ENCODE assay signal across 10 cellular contexts in genomic region chr16:67942510-67943255, GRCh38. TPM values are rescaled to one million over a fixed set of nuclear protein-coding genes. Genes with fewer than 3 reads are reported as not detected.
DNase-seq lines count a peak whose midpoint lies in the region; ATAC-seq and TF ChIP-seq lines count a peak whose summit lies in the region.
"Had no signal": no experiment of that assay in that cellular context is flagged by ENCODE, and none has a peak within 500 bp of the region (broad histone marks: within the 10 kb centered on the region; RNA-seq: fewer than 3 reads in every experiment).

No MANE protein-coding gene starts in this region.

- TF ChIP-seq EP300 in upper lobe of left lung (IDR thresholded peaks at IDR 0.05): no peak

- peaks cover 0 to 29% (median 7%) of the 10 kb centered on the region in 4 donors for H3K4me1 ChIP-seq in upper lobe of left lung

- intact Hi-C loops in Right ventricle myocardium superior (cut with DNase I) (no loop called here), left cardiac atrium (cut with DNase I) (no loop called here)

- no peak for TF ChIP-seq CTCF in upper lobe of left lung (IDR thresholded peaks at IDR 0.05)

- H3K27ac ChIP-seq in upper lobe of left lung: peak overlapping the region; percentile 48 to 70 (median 69)

- peak; percentile 11 for ATAC-seq in Right ventricle myocardium superior (ENCODE audit: poor library complexity)
- no peak for ATAC-seq in left cardiac atrium
- ATAC-seq in left lobe of liver: peak; percentile 60
- ATAC-seq in upper lobe of left lung (ENCODE audit: low FRiP score in 2 of 2): no peak
- no peak for ATAC-seq in GM18870 (IDR thresholded peaks at IDR 0.05; ENCODE audit: unreplicated experiment)

- no peak for TF ChIP-seq POLR2A in upper lobe of left lung (IDR thresholded peaks at IDR 0.05)

- H3K9me3 ChIP-seq in upper lobe of left lung: no peaks in the 10 kb centered on the region

- peaks cover 17 to 87% (median 71%) of the 10 kb centered on the region in 4 donors for H3K36me3 ChIP-seq in upper lobe of left lung

- H3K27me3 ChIP-seq in upper lobe of left lung: no peaks in the 10 kb centered on the region

- peak; percentile 71 for DNase-seq in Right ventricle myocardium superior
- no peak for DNase-seq in left cardiac atrium
- peak; percentile 96 for DNase-seq in left lobe of liver (ENCODE audit: low spot score)
- peak in 1 of 2 donors; percentile 83 for DNase-seq in upper lobe of left lung
- no peak for DNase-seq in NOMO-1 treated with DMSO at 0.1 percent for 48 hours (lab: John Stamatoyannopoulos, UW; ENCODE audit: unreplicated experiment)
- DNase-seq: effector memory CD8-positive, alpha-beta T cell; NCI-H2081 had no signal

- no peak overlapping the region for H3K4me3 ChIP-seq in upper lobe of left lung

- WGBS in upper lobe of left lung, 2 donors: 83 to 87% methylated on average over 4 to 26 of the region's 27 CpGs

RNA-seq across cellular contexts. Expression of gene LCAT, which starts 1.2 kb away (rescaled TPM):
- 21.4 TPM for total RNA-seq in Right ventricle myocardium superior
- total RNA-seq in left cardiac atrium: 10 to 100 TPM; 12.8 to 22.6 TPM
- total RNA-seq in left lobe of liver: 172 TPM
- total RNA-seq in upper lobe of left lung: 100 to 1,000 TPM in 1 of 6 donors, 10 to 100 TPM in 5; 21.9 to 117 (median 26.1) TPM

RNA-seq across cellular contexts. Expression of gene PSMB10, which starts 6.0 kb away (rescaled TPM):
- total RNA-seq in Right ventricle myocardium superior (59.0 TPM), left cardiac atrium (10 to 100 TPM; 54.9 to 64.5 TPM), left lobe of liver (21.7 TPM), upper lobe of left lung (100 to 1,000 TPM in 1 of 6 donors, 10 to 100 TPM in 5; 48.2 to 106 (median 60.6) TPM)

RNA-seq across cellular contexts. Expression of gene CTRL, which starts 11.0 kb away (rescaled TPM):
- total RNA-seq in Right ventricle myocardium superior (0.78 TPM), left cardiac atrium (under 1 TPM; 0.76 to 0.97 TPM), left lobe of liver (0.73 TPM), upper lobe of left lung (1 to 10 TPM; 1.6 to 4.2 (median 2.4) TPM)
- total RNA-seq: kidney epithelial cell had no signal

RNA-seq across cellular contexts. Expression of gene SLC12A4, which starts 25.8 kb away (rescaled TPM):
- total RNA-seq in Right ventricle myocardium superior (84.3 TPM), left cardiac atrium (10 to 100 TPM; 52.0 to 98.2 TPM), left lobe of liver (20.1 TPM), upper lobe of left lung (100 to 1,000 TPM in 3 of 6 donors, 10 to 100 TPM in 3; 54.6 to 276 (median 98.3) TPM)

RNA-seq across cellular contexts. Expression of gene DPEP3, which starts 37.6 kb away (rescaled TPM):
- total RNA-seq in Right ventricle myocardium superior (not detected), left cardiac atrium (not detected), left lobe of liver (not detected), upper lobe of left lung (1 to 10 TPM in 1 of 6 donors, under 1 TPM in 3, not detected in 2; 0.15 to 1.0 (median 0.30) TPM)
- total RNA-seq: aorta, kidney epithelial cell had no signal

Comparison
In these comparisons a context has a peak if more than half of its experiments do, and no peak if none do; other contexts are left out.
1. ATAC-seq: peak in Right ventricle myocardium superior (single experiment) and left lobe of liver (single experiment); none in left cardiac atrium (0 of 2), upper lobe of left lung (0 of 2) and GM18870 (single experiment).
2. DNase-seq: peak in Right ventricle myocardium superior (single experiment) and left lobe of liver (single experiment); none in left cardiac atrium (single experiment) and NOMO-1 treated with DMSO at 0.1 percent for 48 hours (single experiment).